ENCODE assay signal across 13 cellular contexts in genomic region chr14:72608391-72609204, GRCh38.
DNase-seq lines count a peak whose midpoint lies in the region; ATAC-seq and TF ChIP-seq lines count a peak whose summit lies in the region.
"Had no signal": no experiment of that assay in that cellular context is flagged by ENCODE, and none has a peak within 500 bp of the region (broad histone marks: within the 10 kb centered on the region; RNA-seq: fewer than 3 reads in every experiment).

No MANE protein-coding gene starts in this region.

- peaks cover 7% of the 10 kb centered on the region for H3K4me1 Mint-ChIP-seq in activated T-cell treated with anti-CD3 and anti-CD28 coated beads, Interleukin-2, amount 50 U/mL, for 24 hours (ENCODE audit: low read depth)
- no peaks in the 10 kb centered on the region for H3K4me1 Mint-ChIP-seq in activated T-cell treated with anti-CD3 and anti-CD28 coated beads, Interleukin-2, amount 50 U/mL, for 72 hours (ENCODE audit: low read depth)
- H3K4me1 Mint-ChIP-seq in activated CD8-positive, alpha-beta memory T cell treated with anti-CD3 and anti-CD28 coated beads, Interleukin-2, amount 10 ng/mL, durations not matched to agents 7 days and 5 days: no peaks in the 10 kb centered on the region
- no peaks in the 10 kb centered on the region for H3K4me1 Mint-ChIP-seq in activated CD8-positive, alpha-beta T cell treated with anti-CD3 and anti-CD28 coated beads for 36 hours (ENCODE audit: low read depth)

- TF ChIP-seq CTCF in activated CD8-positive, alpha-beta T cell treated with anti-CD3 and anti-CD28 coated beads for 36 hours (IDR thresholded peaks at IDR 0.05): no peak

- POLR2A ChIA-PET in activated CD8-positive, alpha-beta T cell treated with anti-CD3 and anti-CD28 coated beads for 36 hours (lab: Charles Lee): no interaction called here

- CTCF ChIA-PET in activated CD8-positive, alpha-beta memory T cell treated with anti-CD3 and anti-CD28 coated beads, Interleukin-2, amount 10 ng/mL, durations not matched to agents 7 days and 5 days (lab: Charles Lee): no interaction called here
- CTCF ChIA-PET in activated CD8-positive, alpha-beta T cell treated with anti-CD3 and anti-CD28 coated beads for 36 hours (lab: Charles Lee): no interaction called here

- no peak for ATAC-seq in activated T-cell treated with anti-CD3 and anti-CD28 coated beads, Interleukin-2, amount 50 U/mL, for 72 hours (replicated peaks in 1 of 2)
- peak; percentile 27 for ATAC-seq in activated CD8-positive, alpha-beta memory T cell treated with anti-CD3 and anti-CD28 coated beads, Interleukin-2, amount 10 ng/mL, durations not matched to agents 7 days and 5 days
- ATAC-seq in HG02642 (IDR thresholded peaks at IDR 0.05; ENCODE audit: poor library complexity, unreplicated experiment): no peak
- no peak for ATAC-seq in activated CD8-positive, alpha-beta T cell treated with anti-CD3 and anti-CD28 coated beads for 36 hours

- H3K27ac Mint-ChIP-seq in activated T-cell treated with anti-CD3 and anti-CD28 coated beads, Interleukin-2, amount 50 U/mL, for 24 hours: peak overlapping the region; percentile 23
- H3K27ac Mint-ChIP-seq in activated T-cell treated with anti-CD3 and anti-CD28 coated beads, Interleukin-2, amount 50 U/mL, for 72 hours: no peak overlapping the region
- no peak overlapping the region for H3K27ac Mint-ChIP-seq in activated CD8-positive, alpha-beta memory T cell treated with anti-CD3 and anti-CD28 coated beads, Interleukin-2, amount 10 ng/mL, durations not matched to agents 7 days and 5 days
- H3K27ac Mint-ChIP-seq in activated CD8-positive, alpha-beta T cell treated with anti-CD3 and anti-CD28 coated beads for 36 hours: no peak overlapping the region
- H3K27ac Mint-ChIP-seq: B cell, mesothelial cell of epicardium had no signal

- DNase-seq in activated T-cell treated with anti-CD3 and anti-CD28 coated beads, Interleukin-2, amount 50 U/mL, for 24 hours: no peak
- DNase-seq in activated T-cell treated with anti-CD3 and anti-CD28 coated beads, Interleukin-2, amount 50 U/mL, for 72 hours: no peak
- DNase-seq in activated CD8-positive, alpha-beta memory T cell treated with anti-CD3 and anti-CD28 coated beads, Interleukin-2, amount 10 ng/mL, durations not matched to agents 7 days and 5 days: peak; percentile 18
- DNase-seq in glomerular endothelial cell (ENCODE audit: extremely low read depth, low read depth, low spot score) (peak; percentile 31), superior temporal gyrus (ENCODE audit: extremely low spot score) (peak; percentile 32), NCI-H1417 (lab: John Stamatoyannopoulos, UW) (no peak)
- no peak for DNase-seq in activated CD8-positive, alpha-beta T cell treated with anti-CD3 and anti-CD28 coated beads for 36 hours
- DNase-seq: activated CD4-positive, alpha-beta T cell treated with anti-CD3 and anti-CD28 coated beads for 1 hour; cortex of kidney; NCI-H446 treated with DMSO at 0.1 percent for 48 hours had no signal

- H3K36me3 Mint-ChIP-seq in activated T-cell treated with anti-CD3 and anti-CD28 coated beads, Interleukin-2, amount 50 U/mL, for 24 hours (ENCODE audit: low read depth): no peaks in the 10 kb centered on the region
- no peaks in the 10 kb centered on the region for H3K36me3 Mint-ChIP-seq in activated T-cell treated with anti-CD3 and anti-CD28 coated beads, Interleukin-2, amount 50 U/mL, for 72 hours (ENCODE audit: insufficient read depth in 2 of 2)
- no peaks in the 10 kb centered on the region for H3K36me3 Mint-ChIP-seq in activated CD8-positive, alpha-beta memory T cell treated with anti-CD3 and anti-CD28 coated beads, Interleukin-2, amount 10 ng/mL, durations not matched to agents 7 days and 5 days
- no peaks in the 10 kb centered on the region for H3K36me3 Mint-ChIP-seq in activated CD8-positive, alpha-beta T cell treated with anti-CD3 and anti-CD28 coated beads for 36 hours (ENCODE audit: low read depth)
- H3K36me3 Mint-ChIP-seq: mesothelial cell of epicardium had no signal

- intact Hi-C loops in activated CD8-positive, alpha-beta T cell treated with anti-CD3 and anti-CD28 coated beads for 36 hours (cut with micrococcal nuclease): no loop called here

- H3K9me3 Mint-ChIP-seq in activated T-cell treated with anti-CD3 and anti-CD28 coated beads, Interleukin-2, amount 50 U/mL, for 24 hours: no peaks in the 10 kb centered on the region
- no peaks in the 10 kb centered on the region for H3K9me3 Mint-ChIP-seq in activated T-cell treated with anti-CD3 and anti-CD28 coated beads, Interleukin-2, amount 50 U/mL, for 72 hours
- no peaks in the 10 kb centered on the region for H3K9me3 Mint-ChIP-seq in activated CD8-positive, alpha-beta memory T cell treated with anti-CD3 and anti-CD28 coated beads, Interleukin-2, amount 10 ng/mL, durations not matched to agents 7 days and 5 days (ENCODE audit: low read depth)
- H3K9me3 Mint-ChIP-seq in activated CD8-positive, alpha-beta T cell treated with anti-CD3 and anti-CD28 coated beads for 36 hours: no peaks in the 10 kb centered on the region
- H3K9me3 Mint-ChIP-seq: mesothelial cell of epicardium had no signal

- H3K27me3 Mint-ChIP-seq in activated T-cell treated with anti-CD3 and anti-CD28 coated beads, Interleukin-2, amount 50 U/mL, for 24 hours: no peaks in the 10 kb centered on the region
- peaks cover 7% of the 10 kb centered on the region for H3K27me3 Mint-ChIP-seq in activated T-cell treated with anti-CD3 and anti-CD28 coated beads, Interleukin-2, amount 50 U/mL, for 72 hours (ENCODE audit: low read depth)
- peaks cover 31% of the 10 kb centered on the region for H3K27me3 Mint-ChIP-seq in activated CD8-positive, alpha-beta memory T cell treated with anti-CD3 and anti-CD28 coated beads, Interleukin-2, amount 10 ng/mL, durations not matched to agents 7 days and 5 days
- peaks cover 5% of the 10 kb centered on the region for H3K27me3 Mint-ChIP-seq in activated CD8-positive, alpha-beta T cell treated with anti-CD3 and anti-CD28 coated beads for 36 hours
- H3K27me3 Mint-ChIP-seq: B cell had no signal

- no peak overlapping the region for H3K4me3 Mint-ChIP-seq in activated T-cell treated with anti-CD3 and anti-CD28 coated beads, Interleukin-2, amount 50 U/mL, for 24 hours
- no peak overlapping the region for H3K4me3 Mint-ChIP-seq in activated T-cell treated with anti-CD3 and anti-CD28 coated beads, Interleukin-2, amount 50 U/mL, for 72 hours
- H3K4me3 Mint-ChIP-seq in activated CD8-positive, alpha-beta memory T cell treated with anti-CD3 and anti-CD28 coated beads, Interleukin-2, amount 10 ng/mL, durations not matched to agents 7 days and 5 days: no peak overlapping the region
- H3K4me3 Mint-ChIP-seq in activated CD8-positive, alpha-beta T cell treated with anti-CD3 and anti-CD28 coated beads for 36 hours: no peak overlapping the region
- H3K4me3 Mint-ChIP-seq: B cell, mesothelial cell of epicardium had no signal

Comparison
In these comparisons a context has a peak if more than half of its experiments do, and no peak if none do; other contexts are left out.
1. DNase-seq: peak in activated CD8-positive, alpha-beta memory T cell treated with anti-CD3 and anti-CD28 coated beads, Interleukin-2, amount 10 ng/mL, durations not matched to agents 7 days and 5 days (single experiment), glomerular endothelial cell (single experiment) and superior temporal gyrus (single experiment); none in activated T-cell treated with anti-CD3 and anti-CD28 coated beads, Interleukin-2, amount 50 U/mL, for 24 hours (single experiment), activated T-cell treated with anti-CD3 and anti-CD28 coated beads, Interleukin-2, amount 50 U/mL, for 72 hours (0 of 2), NCI-H1417 (0 of 3) and activated CD8-positive, alpha-beta T cell treated with anti-CD3 and anti-CD28 coated beads for 36 hours (single experiment).